In the genomic region with DNA sequence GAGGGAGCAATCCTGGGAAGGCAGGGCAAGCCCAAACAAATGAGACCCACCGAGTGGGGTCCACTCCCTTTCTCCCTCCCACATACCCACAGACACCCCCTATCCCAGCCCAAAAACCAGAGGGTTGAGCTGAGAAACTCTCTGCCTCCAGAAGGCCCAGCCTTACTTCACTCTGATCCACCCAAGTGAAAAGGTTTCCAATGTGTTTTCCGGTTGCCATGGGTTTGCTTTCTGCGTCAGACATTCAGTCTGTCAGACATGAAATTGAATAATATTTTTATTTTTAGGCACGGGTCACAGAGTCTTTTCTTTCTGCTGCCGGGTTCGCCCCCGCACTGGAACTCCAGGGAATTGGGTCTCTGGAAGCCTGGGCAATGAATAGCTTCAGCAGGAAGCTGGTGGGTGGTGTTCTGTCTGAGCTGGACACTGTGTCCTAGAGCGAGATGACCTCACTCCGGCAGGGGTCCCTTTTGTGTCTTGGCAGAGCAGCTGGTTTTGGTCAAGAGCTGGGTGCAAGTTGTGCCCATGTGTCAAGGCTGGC, we compare ENCODE assay signal across 20 cellular contexts.
DNase-seq lines count a peak whose midpoint lies in the region; ATAC-seq and TF ChIP-seq lines count a peak whose summit lies in the region.
"Had no signal": no experiment of that assay in that cellular context is flagged by ENCODE, and none has a peak within 500 bp of the region (broad histone marks: within the 10 kb centered on the region; RNA-seq: fewer than 3 reads in every experiment).

No MANE protein-coding gene starts in this region.

- ATAC-seq in thoracic aorta (ENCODE audit: insufficient number of reproducible peaks, low FRiP score, low read depth) (peak; percentile 82), GM21529 (IDR thresholded peaks at IDR 0.05; ENCODE audit: unreplicated experiment) (no peak)
- ATAC-seq: K562; naive thymus-derived CD8-positive, alpha-beta T cell; stimulated activated naive CD8-positive, alpha-beta T cell treated with anti-CD3 and anti-CD28 coated beads, Interleukin-15, amount 100 ng/mL, for 72 hours had no signal

- H3K27ac Mint-ChIP-seq in nephron: peak overlapping the region in 2 of 3 experiments; percentile 13 to 51
- H3K27ac Mint-ChIP-seq: naive thymus-derived CD8-positive, alpha-beta T cell; stimulated activated naive CD8-positive, alpha-beta T cell treated with anti-CD3 and anti-CD28 coated beads, Interleukin-15, amount 100 ng/mL, for 72 hours had no signal

- H3K4me1 Mint-ChIP-seq in nephron: peaks cover 22% of the 10 kb centered on the region
- H3K4me1 Mint-ChIP-seq: stimulated activated naive CD8-positive, alpha-beta T cell treated with anti-CD3 and anti-CD28 coated beads, Interleukin-15, amount 100 ng/mL, for 72 hours had no signal

- H3K27me3 ChIP-seq in thoracic aorta (replicated peaks; ENCODE audit: insufficient read depth): no peaks in the 10 kb centered on the region
- H3K27me3 ChIP-seq: hepatocyte had no signal

- no peaks in the 10 kb centered on the region for H3K36me3 ChIP-seq in thoracic aorta
- H3K36me3 ChIP-seq: HAP-1 had no signal

- H3K4me1 ChIP-seq in thoracic aorta (ENCODE audit: control insufficient read depth in 1 of 2, low read depth in 2 of 2): peaks cover 3 to 22% of the 10 kb centered on the region in 2 donors
- H3K4me1 ChIP-seq: HAP-1 had no signal

- H3K4me3 Mint-ChIP-seq in nephron: no peak overlapping the region
- H3K4me3 Mint-ChIP-seq: naive thymus-derived CD8-positive, alpha-beta T cell; stimulated activated naive CD8-positive, alpha-beta T cell treated with anti-CD3 and anti-CD28 coated beads, Interleukin-15, amount 100 ng/mL, for 72 hours had no signal

- TF ChIP-seq CTCF in astrocyte of the spinal cord (IDR thresholded peaks at IDR 0.05; ENCODE audit: low read depth, low read length) (no peak), fibroblast of pulmonary artery (IDR thresholded peaks at IDR 0.05; ENCODE audit: low read length, missing control alignments) (no peak), nephron (IDR thresholded peaks at IDR 0.05; ENCODE audit: unreplicated experiment in 3 of 3) (no peak), thoracic aorta (IDR thresholded peaks at IDR 0.05) (no peak)

- no peaks in the 10 kb centered on the region for H3K9me3 ChIP-seq in thoracic aorta
- H3K9me3 ChIP-seq: HAP-1 had no signal

- peaks cover 7% of the 10 kb centered on the region for H3K9me3 Mint-ChIP-seq in nephron

- peaks cover 4% of the 10 kb centered on the region for H3K27me3 Mint-ChIP-seq in nephron (ENCODE audit: low read depth)

- DNase-seq in astrocyte of the spinal cord (ENCODE audit: low read depth, low spot score) (peak; percentile 35), fibroblast of pulmonary artery (ENCODE audit: low read depth) (peak; percentile 73), thoracic aorta (ENCODE audit: low spot score) (peak; percentile 70), DMS79 (lab: John Stamatoyannopoulos, UW) (no peak), NCI-H1092 treated with DMSO at 0.1 percent for 48 hours (lab: John Stamatoyannopoulos, UW) (no peak), H4 (ENCODE audit: low spot score) (no peak)
- DNase-seq: activated CD8-positive, alpha-beta memory T cell treated with anti-CD3 and anti-CD28 coated beads for 24 hours; activated gamma-delta T cell treated with Interleukin-2 at 50 U/mL for 16 hours; naive thymus-derived CD8-positive, alpha-beta T cell; NCI-H1436; NCI-H510A; PC-9; stimulated activated naive CD8-positive, alpha-beta T cell treated with anti-CD3 and anti-CD28 coated beads, Interleukin-15, amount 100 ng/mL, for 72 hours had no signal

- H3K4me3 ChIP-seq in astrocyte of the spinal cord (ENCODE audit: low read depth, low read length) (no peak overlapping the region), fibroblast of pulmonary artery (replicated peaks; ENCODE audit: low read depth, low read length) (no peak overlapping the region), thoracic aorta (no peak overlapping the region)
- H3K4me3 ChIP-seq: HAP-1, hepatocyte, K562, PC-9, skin epidermis had no signal

- no peaks in the 10 kb centered on the region for H3K36me3 Mint-ChIP-seq in nephron (ENCODE audit: low read depth)

- peak overlapping the region; percentile 56 to 64 for H3K27ac ChIP-seq in thoracic aorta
- H3K27ac ChIP-seq: hepatocyte, PC-9, VCaP had no signal

- in situ Hi-C loops in astrocyte of the spinal cord (cut with HindIII; ENCODE audit: low sequenced_read_pairs): no loop called here

Comparison
In these comparisons a context has a peak if more than half of its experiments do, and no peak if none do; other contexts are left out.
1. DNase-seq: peak in astrocyte of the spinal cord (single experiment), fibroblast of pulmonary artery (single experiment) and thoracic aorta (single experiment); none in DMS79 (single experiment), NCI-H1092 treated with DMSO at 0.1 percent for 48 hours (single experiment) and H4 (single experiment).